33 cellular contexts compared by ENCODE assay signal in the genomic region with DNA sequence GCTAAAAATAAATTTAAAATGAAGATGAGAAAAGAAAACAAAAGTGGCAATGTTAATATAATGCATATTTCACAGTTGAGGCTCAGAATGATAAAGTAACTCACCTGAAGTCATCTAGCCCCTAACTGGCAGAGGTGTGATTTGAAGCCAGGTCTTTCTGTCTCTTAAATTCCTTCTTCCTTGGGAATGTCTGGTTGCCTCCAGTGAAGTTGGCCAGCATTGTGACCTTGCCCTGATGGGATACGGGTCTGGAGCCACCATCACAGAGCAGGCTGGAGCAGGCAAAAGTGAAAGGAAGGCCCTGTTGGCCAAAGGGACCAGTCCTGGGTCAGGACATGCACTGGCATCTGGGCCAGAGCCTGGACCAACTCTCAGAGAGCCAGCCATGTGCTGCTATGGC.
"Had no signal": no experiment of that assay in that cellular context is flagged by ENCODE, and none has a peak within 500 bp of the region (broad histone marks: within the 10 kb centered on the region; RNA-seq: fewer than 3 reads in every experiment).

No MANE protein-coding gene starts in this region.

- H3K27ac ChIP-seq: adrenal gland, body of pancreas, brain microvascular endothelial cell, cardiac muscle cell, VCaP had no signal

- DNase-seq: activated B cell treated with CpG ODN at 0.5 μM for 24 hours; activated CD4-positive, alpha-beta memory T cell treated with anti-CD3 and anti-CD28 coated beads for 36 hours; activated CD4-positive, alpha-beta T cell treated with anti-CD3 and anti-CD28 coated beads for 4 hours; activated CD4-positive, alpha-beta T cell treated with anti-CD3 and anti-CD28 coated beads, Interleukin-2, amount 10 ng/mL, durations not matched to agents 24 days and 14 days; activated CD4-positive, alpha-beta T cell treated with anti-CD3 and anti-CD28 coated beads, Interleukin-2, amount 50 U/mL, for 1 hour; activated CD4-positive, alpha-beta T cell treated with anti-CD3 and anti-CD28 coated beads, Interleukin-2, amount 50 U/mL, for 4 hours; activated CD4-positive, CD25-positive, alpha-beta regulatory T cell treated with anti-CD3 and anti-CD28 coated beads, Interleukin-2, amount 50 U/mL, for 72 hours; activated CD8-positive, alpha-beta memory T cell treated with anti-CD3 and anti-CD28 coated beads, Interleukin-2, amount 50 U/mL, for 4 hours; activated CD8-positive, alpha-beta T cell treated with anti-CD3 and anti-CD28 coated beads for 36 hours; activated effector memory CD4-positive, alpha-beta T cell treated with anti-CD3 and anti-CD28 coated beads, Interleukin-2, amount 50 U/mL, for 16 hours; activated gamma-delta T cell treated with Interleukin-2 at 50 U/mL for 16 hours; activated naive CD4-positive, alpha-beta T cell; activated naive CD4-positive, alpha-beta T cell treated with anti-CD3 and anti-CD28 coated beads for 36 hours; activated naive CD4-positive, alpha-beta T cell treated with anti-CD3 and anti-CD28 coated beads, Interleukin-2, amount 50 U/mL, for 16 hours; activated naive CD8-positive, alpha-beta T cell treated with anti-CD3 and anti-CD28 coated beads for 36 hours; activated T-cell treated with anti-CD3 and anti-CD28 coated beads for 4 hours; activated T-cell treated with anti-CD3 and anti-CD28 coated beads, Interleukin-2, amount 50 U/mL, for 1 hour; activated T-cell treated with anti-CD3 and anti-CD28 coated beads, Interleukin-2, amount 50 U/mL, for 4 hours; activated T-cell treated with anti-CD3 and anti-CD28 coated beads, Interleukin-2, amount 50 U/mL, for 72 hours; adrenal gland; amniotic stem cell; aorta; body of pancreas; brain microvascular endothelial cell; caudate nucleus; cerebellar nuclear complex; T-cell; T-helper 17 cell; T-helper 9 cell had no signal

- H3K36me3 ChIP-seq: adrenal gland, brain microvascular endothelial cell, cardiac muscle cell had no signal

- ATAC-seq: activated CD8-positive, alpha-beta T cell treated with anti-CD3 and anti-CD28 coated beads for 36 hours; activated naive CD4-positive, alpha-beta T cell treated with anti-CD3 and anti-CD28 coated beads, Interleukin-2, amount 50 U/mL, for 72 hours; activated T-cell treated with anti-CD3 and anti-CD28 coated beads, Interleukin-2, amount 50 U/mL, for 4 hours; activated T-cell treated with anti-CD3 and anti-CD28 coated beads, Interleukin-2, amount 50 U/mL, for 72 hours; activated T-helper 17 cell treated with anti-CD3 and anti-CD28 coated beads, Interleukin-2, amount 50 U/mL, for 72 hours; body of pancreas; T-cell; T-helper 17 cell had no signal

- H3K27me3 ChIP-seq: adrenal gland, body of pancreas, brain microvascular endothelial cell, cardiac muscle cell had no signal

- H3K9me3 ChIP-seq: adrenal gland, body of pancreas had no signal

- H3K4me3 ChIP-seq: adrenal gland, body of pancreas, cardiac muscle cell had no signal
